ENCODE assay signal across 6 cellular contexts in the genomic region with DNA sequence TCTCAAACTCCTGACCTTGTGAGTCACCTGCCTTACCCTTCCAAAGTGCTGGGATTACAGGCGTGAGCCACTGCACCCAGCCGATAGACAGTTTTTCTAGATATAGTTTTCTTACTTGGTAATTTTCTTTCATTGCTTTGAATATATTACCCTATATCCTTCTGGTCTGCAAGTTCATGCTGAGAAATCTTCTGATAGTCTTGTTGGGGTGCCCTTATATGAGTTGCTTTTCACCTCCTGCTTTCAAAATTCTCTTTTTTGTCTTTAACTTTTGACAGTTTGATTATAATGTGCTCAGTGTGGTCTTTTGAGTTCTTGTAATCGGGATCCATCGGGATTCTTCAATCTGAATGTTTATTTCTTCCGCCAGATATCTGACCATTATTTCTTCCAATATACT.
"Had no signal": no experiment of that assay in that cellular context is flagged by ENCODE, and none has a peak within 500 bp of the region (broad histone marks: within the 10 kb centered on the region; RNA-seq: fewer than 3 reads in every experiment).

No MANE protein-coding gene starts in this region.

- H3K4me2 ChIP-seq: KMS-11 had no signal

- H3K4me3 ChIP-seq: K562 had no signal

- H3K9ac ChIP-seq: KMS-11 had no signal

- ATAC-seq: HepG2, K562 had no signal

- H3K27ac ChIP-seq: HL-60, KMS-11 had no signal

- DNase-seq: KBM-7, KG1 had no signal
